In the genomic region with DNA sequence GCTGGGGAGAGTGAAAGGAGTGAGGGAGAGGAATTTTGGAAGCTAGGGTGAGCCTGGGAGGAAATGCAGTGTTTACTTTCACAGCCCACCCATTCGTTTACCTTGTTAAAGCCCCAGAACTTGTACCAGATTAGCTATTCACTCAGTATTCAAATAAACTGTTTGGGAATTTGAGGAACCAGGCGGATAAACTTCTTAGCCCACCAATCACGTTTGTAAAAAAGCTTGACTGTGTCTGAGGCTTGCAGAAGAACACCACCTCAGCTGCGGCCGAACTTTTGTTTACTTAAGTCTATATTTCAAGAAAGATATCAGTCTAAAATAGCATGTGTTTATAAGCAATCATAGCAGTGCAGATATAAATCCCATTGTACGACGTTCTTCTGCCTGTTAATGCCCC, we compare ENCODE assay signal across 1 cellular context.
TF ChIP-seq lines count a peak whose summit lies in the region.

No MANE protein-coding gene starts in this region.

TF ChIP-seq in WTC11, 78 proteins besides CTCF, POLR2A, EP300 and RAD21 (continued from another document):
- TF ChIP-seq, protein P1, sequence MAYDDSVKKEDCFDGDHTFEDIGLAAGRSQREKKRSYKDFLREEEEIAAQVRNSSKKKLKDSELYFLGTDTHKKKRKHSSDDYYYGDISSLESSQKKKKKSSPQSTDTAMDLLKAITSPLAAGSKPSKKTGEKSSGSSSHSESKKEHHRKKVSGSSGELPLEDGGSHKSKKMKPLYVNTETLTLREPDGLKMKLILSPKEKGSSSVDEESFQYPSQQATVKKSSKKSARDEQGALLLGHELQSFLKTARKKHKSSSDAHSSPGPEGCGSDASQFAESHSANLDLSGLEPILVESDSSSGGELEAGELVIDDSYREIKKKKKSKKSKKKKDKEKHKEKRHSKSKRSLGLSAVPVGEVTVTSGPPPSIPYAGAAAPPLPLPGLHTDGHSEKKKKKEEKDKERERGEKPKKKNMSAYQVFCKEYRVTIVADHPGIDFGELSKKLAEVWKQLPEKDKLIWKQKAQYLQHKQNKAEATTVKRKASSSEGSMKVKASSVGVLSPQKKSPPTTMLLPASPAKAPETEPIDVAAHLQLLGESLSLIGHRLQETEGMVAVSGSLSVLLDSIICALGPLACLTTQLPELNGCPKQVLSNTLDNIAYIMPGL (CRISPR knock-in tag; IDR thresholded peaks at IDR 0.05), result no peak
- TF ChIP-seq, protein P2, sequence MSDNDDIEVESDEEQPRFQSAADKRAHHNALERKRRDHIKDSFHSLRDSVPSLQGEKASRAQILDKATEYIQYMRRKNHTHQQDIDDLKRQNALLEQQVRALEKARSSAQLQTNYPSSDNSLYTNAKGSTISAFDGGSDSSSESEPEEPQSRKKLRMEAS (CRISPR knock-in tag; IDR thresholded peaks at IDR 0.05), result no peak
- TF ChIP-seq TEAD4 (CRISPR knock-in tag; IDR thresholded peaks at IDR 0.05) (no peak), NFE2L1 (CRISPR knock-in tag; IDR thresholded peaks at IDR 0.05) (no peak), GTF2I (CRISPR knock-in tag; conservative IDR thresholded peaks at IDR 0.05) (no peak), ZNF219 (CRISPR knock-in tag; IDR thresholded peaks at IDR 0.05; ENCODE audit: borderline replicate concordance) (no peak), ZNF671 (CRISPR knock-in tag; IDR thresholded peaks at IDR 0.05) (no peak), CREB1 (CRISPR knock-in tag; IDR thresholded peaks at IDR 0.05) (no peak), ZNF121 (CRISPR knock-in tag; IDR thresholded peaks at IDR 0.05) (no peak), ZNF423 (CRISPR knock-in tag; IDR thresholded peaks at IDR 0.05) (no peak), RELA (CRISPR knock-in tag; IDR thresholded peaks at IDR 0.05; ENCODE audit: borderline replicate concordance) (no peak), ATF1 (CRISPR knock-in tag; IDR thresholded peaks at IDR 0.05) (no peak)
- TF ChIP-seq, protein P3, sequence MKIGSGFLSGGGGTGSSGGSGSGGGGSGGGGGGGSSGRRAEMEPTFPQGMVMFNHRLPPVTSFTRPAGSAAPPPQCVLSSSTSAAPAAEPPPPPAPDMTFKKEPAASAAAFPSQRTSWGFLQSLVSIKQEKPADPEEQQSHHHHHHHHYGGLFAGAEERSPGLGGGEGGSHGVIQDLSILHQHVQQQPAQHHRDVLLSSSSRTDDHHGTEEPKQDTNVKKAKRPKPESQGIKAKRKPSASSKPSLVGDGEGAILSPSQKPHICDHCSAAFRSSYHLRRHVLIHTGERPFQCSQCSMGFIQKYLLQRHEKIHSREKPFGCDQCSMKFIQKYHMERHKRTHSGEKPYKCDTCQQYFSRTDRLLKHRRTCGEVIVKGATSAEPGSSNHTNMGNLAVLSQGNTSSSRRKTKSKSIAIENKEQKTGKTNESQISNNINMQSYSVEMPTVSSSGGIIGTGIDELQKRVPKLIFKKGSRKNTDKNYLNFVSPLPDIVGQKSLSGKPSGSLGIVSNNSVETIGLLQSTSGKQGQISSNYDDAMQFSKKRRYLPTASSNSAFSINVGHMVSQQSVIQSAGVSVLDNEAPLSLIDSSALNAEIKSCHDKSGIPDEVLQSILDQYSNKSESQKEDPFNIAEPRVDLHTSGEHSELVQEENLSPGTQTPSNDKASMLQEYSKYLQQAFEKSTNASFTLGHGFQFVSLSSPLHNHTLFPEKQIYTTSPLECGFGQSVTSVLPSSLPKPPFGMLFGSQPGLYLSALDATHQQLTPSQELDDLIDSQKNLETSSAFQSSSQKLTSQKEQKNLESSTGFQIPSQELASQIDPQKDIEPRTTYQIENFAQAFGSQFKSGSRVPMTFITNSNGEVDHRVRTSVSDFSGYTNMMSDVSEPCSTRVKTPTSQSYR (CRISPR knock-in tag; IDR thresholded peaks at IDR 0.05), result no peak
- TF ChIP-seq, protein P4, sequence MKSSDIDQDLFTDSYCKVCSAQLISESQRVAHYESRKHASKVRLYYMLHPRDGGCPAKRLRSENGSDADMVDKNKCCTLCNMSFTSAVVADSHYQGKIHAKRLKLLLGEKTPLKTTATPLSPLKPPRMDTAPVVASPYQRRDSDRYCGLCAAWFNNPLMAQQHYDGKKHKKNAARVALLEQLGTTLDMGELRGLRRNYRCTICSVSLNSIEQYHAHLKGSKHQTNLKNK (CRISPR knock-in tag; IDR thresholded peaks at IDR 0.05), result no peak
- TF ChIP-seq, protein P5, sequence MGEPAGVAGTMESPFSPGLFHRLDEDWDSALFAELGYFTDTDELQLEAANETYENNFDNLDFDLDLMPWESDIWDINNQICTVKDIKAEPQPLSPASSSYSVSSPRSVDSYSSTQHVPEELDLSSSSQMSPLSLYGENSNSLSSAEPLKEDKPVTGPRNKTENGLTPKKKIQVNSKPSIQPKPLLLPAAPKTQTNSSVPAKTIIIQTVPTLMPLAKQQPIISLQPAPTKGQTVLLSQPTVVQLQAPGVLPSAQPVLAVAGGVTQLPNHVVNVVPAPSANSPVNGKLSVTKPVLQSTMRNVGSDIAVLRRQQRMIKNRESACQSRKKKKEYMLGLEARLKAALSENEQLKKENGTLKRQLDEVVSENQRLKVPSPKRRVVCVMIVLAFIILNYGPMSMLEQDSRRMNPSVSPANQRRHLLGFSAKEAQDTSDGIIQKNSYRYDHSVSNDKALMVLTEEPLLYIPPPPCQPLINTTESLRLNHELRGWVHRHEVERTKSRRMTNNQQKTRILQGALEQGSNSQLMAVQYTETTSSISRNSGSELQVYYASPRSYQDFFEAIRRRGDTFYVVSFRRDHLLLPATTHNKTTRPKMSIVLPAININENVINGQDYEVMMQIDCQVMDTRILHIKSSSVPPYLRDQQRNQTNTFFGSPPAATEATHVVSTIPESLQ (CRISPR knock-in tag; IDR thresholded peaks at IDR 0.05), result no peak
- TF ChIP-seq, protein P6, sequence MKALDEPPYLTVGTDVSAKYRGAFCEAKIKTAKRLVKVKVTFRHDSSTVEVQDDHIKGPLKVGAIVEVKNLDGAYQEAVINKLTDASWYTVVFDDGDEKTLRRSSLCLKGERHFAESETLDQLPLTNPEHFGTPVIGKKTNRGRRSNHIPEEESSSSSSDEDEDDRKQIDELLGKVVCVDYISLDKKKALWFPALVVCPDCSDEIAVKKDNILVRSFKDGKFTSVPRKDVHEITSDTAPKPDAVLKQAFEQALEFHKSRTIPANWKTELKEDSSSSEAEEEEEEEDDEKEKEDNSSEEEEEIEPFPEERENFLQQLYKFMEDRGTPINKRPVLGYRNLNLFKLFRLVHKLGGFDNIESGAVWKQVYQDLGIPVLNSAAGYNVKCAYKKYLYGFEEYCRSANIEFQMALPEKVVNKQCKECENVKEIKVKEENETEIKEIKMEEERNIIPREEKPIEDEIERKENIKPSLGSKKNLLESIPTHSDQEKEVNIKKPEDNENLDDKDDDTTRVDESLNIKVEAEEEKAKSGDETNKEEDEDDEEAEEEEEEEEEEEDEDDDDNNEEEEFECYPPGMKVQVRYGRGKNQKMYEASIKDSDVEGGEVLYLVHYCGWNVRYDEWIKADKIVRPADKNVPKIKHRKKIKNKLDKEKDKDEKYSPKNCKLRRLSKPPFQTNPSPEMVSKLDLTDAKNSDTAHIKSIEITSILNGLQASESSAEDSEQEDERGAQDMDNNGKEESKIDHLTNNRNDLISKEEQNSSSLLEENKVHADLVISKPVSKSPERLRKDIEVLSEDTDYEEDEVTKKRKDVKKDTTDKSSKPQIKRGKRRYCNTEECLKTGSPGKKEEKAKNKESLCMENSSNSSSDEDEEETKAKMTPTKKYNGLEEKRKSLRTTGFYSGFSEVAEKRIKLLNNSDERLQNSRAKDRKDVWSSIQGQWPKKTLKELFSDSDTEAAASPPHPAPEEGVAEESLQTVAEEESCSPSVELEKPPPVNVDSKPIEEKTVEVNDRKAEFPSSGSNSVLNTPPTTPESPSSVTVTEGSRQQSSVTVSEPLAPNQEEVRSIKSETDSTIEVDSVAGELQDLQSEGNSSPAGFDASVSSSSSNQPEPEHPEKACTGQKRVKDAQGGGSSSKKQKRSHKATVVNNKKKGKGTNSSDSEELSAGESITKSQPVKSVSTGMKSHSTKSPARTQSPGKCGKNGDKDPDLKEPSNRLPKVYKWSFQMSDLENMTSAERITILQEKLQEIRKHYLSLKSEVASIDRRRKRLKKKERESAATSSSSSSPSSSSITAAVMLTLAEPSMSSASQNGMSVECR (CRISPR knock-in tag; IDR thresholded peaks at IDR 0.05; ENCODE audit: borderline replicate concordance), result no peak
- TF ChIP-seq, protein P7, sequence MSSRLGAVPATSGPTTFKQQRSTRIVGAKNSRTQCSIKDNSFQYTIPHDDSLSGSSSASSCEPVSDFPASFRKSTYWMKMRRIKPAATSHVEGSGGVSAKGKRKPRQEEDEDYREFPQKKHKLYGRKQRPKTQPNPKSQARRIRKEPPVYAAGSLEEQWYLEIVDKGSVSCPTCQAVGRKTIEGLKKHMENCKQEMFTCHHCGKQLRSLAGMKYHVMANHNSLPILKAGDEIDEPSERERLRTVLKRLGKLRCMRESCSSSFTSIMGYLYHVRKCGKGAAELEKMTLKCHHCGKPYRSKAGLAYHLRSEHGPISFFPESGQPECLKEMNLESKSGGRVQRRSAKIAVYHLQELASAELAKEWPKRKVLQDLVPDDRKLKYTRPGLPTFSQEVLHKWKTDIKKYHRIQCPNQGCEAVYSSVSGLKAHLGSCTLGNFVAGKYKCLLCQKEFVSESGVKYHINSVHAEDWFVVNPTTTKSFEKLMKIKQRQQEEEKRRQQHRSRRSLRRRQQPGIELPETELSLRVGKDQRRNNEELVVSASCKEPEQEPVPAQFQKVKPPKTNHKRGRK (CRISPR knock-in tag; IDR thresholded peaks at IDR 0.05; ENCODE audit: borderline replicate concordance), result no peak
